Comparison of ENCODE assay signal across 1 cellular context in genomic region chr11:1554981-1555712, GRCh38.
TF ChIP-seq lines count a peak whose summit lies in the region.

No MANE protein-coding gene starts in this region.

TF ChIP-seq in GM23338, 12 proteins besides CTCF, POLR2A, EP300 and RAD21 (continued from another document):
- TF ChIP-seq REST (IDR thresholded peaks at IDR 0.05; ENCODE audit: unreplicated experiment) (no peak), ETS1 (IDR thresholded peaks at IDR 0.05) (no peak)
